Comparison of ENCODE assay signal across 20 cellular contexts in the genomic region with DNA sequence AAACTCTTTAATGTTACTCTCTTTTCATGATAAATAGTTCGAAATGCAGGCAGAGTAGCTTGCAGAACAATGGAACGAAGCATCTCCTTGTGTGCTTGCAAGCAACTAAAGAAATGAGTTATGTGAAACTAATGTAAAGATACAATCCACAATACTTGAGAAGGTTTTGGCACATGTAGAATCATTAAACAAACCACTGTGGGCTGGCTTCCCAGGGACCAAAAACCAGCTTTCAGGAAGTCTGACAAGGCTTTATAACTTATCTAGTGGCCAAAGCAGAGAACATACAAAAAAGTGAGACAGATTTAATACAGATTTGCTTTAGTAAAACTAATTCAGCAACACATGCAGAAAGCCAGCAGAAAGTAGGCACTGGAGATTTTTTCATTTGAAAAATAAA.
"Had no signal": no experiment of that assay in that cellular context is flagged by ENCODE, and none has a peak within 500 bp of the region (broad histone marks: within the 10 kb centered on the region; RNA-seq: fewer than 3 reads in every experiment).

No MANE protein-coding gene starts in this region.

- H3K9me3 ChIP-seq: esophagus squamous epithelium, ovary, stomach, thoracic aorta, transverse colon had no signal

- H3K27me3 ChIP-seq: esophagus squamous epithelium, heart right ventricle, ovary, stomach, transverse colon had no signal

- FAIRE-seq: colon, islet of Langerhans, small intestine had no signal

- H3K4me3 ChIP-seq: esophagus squamous epithelium, heart right ventricle, mucosa of descending colon, ovary, stomach, thoracic aorta, transverse colon had no signal

- H3K27ac ChIP-seq: esophagus squamous epithelium, heart right ventricle, ovary, stomach, thoracic aorta, transverse colon had no signal

- DNase-seq: dermis blood vessel endothelial cell; esophagus squamous epithelium; foreskin melanocyte; heart right ventricle; hypothalamus; kidney glomerular epithelial cell; mammary epithelial cell; mucosa of descending colon; naive thymus-derived CD8-positive, alpha-beta T cell; ovary; right cardiac atrium; small intestine; stimulated activated CD4-positive, alpha-beta T cell treated with anti-CD3 and anti-CD28 coated beads, Interleukin-12 subunit alpha, Interleukin-12 subunit beta, amount 100 ng/mL, for 4 hours; stimulated activated naive CD4-positive, alpha-beta T cell; stomach; substantia nigra; transverse colon had no signal

- ATAC-seq: heart right ventricle; mucosa of descending colon; naive thymus-derived CD8-positive, alpha-beta T cell; right cardiac atrium had no signal
